18 cellular contexts compared by ENCODE assay signal in genomic region chr12:89163918-89164317, GRCh38.
DNase-seq lines count a peak whose midpoint lies in the region; ATAC-seq, FAIRE-seq and TF ChIP-seq lines count a peak whose summit lies in the region.
"Had no signal": no experiment of that assay in that cellular context is flagged by ENCODE, and none has a peak within 500 bp of the region (broad histone marks: within the 10 kb centered on the region; RNA-seq: fewer than 3 reads in every experiment).

No MANE protein-coding gene starts in this region.

- no peaks in the 10 kb centered on the region for H3K79me2 ChIP-seq in keratinocyte (ENCODE audit: control insufficient read depth, insufficient read depth, low read length)

- H3K9ac ChIP-seq in keratinocyte (ENCODE audit: control insufficient read depth, extremely low read depth, insufficient read depth, low read length): no peak overlapping the region
- H3K9ac ChIP-seq: neural progenitor cell had no signal

- no peak overlapping the region for H2AFZ ChIP-seq in keratinocyte (ENCODE audit: control insufficient read depth, low read length)
- H2AFZ ChIP-seq: neural progenitor cell had no signal

- H4K20me1 ChIP-seq in keratinocyte (ENCODE audit: control insufficient read depth, extremely low read depth, insufficient read depth, low read length): no peaks in the 10 kb centered on the region

- no peaks in the 10 kb centered on the region for H3K36me3 ChIP-seq in RWPE2 (ENCODE audit: low read depth)
- no peaks in the 10 kb centered on the region for H3K36me3 ChIP-seq in keratinocyte (ENCODE audit: control insufficient read depth in 2 of 2, extremely low read depth in 1 of 2, insufficient read depth in 2 of 2, low read length in 2 of 2)
- H3K36me3 ChIP-seq in transverse colon: no peaks in the 10 kb centered on the region
- H3K36me3 ChIP-seq: gastrocnemius medialis, neural progenitor cell, right atrium auricular region, SJCRH30, thoracic aorta had no signal

- no peaks in the 10 kb centered on the region for H3K9me1 ChIP-seq in keratinocyte (ENCODE audit: control insufficient read depth, extremely low read depth, insufficient read depth, low read length)

- TF ChIP-seq CTCF in RWPE2 (IDR thresholded peaks at IDR 0.05; ENCODE audit: poor library complexity, severe bottlenecking): no peak
- no peak for TF ChIP-seq CTCF in keratinocyte (optimal IDR thresholded peaks at IDR 0.05 in 1 of 3, IDR thresholded peaks at IDR 0.05 in 1 of 3, conservative IDR thresholded peaks at IDR 0.05 in 1 of 3; ENCODE audit: extremely low read depth in 1 of 3, insufficient read depth in 2 of 3, low read length in 3 of 3)
- no peak for TF ChIP-seq CTCF in transverse colon (IDR thresholded peaks at IDR 0.05)

- H3K4me3 Mint-ChIP-seq in activated naive CD4-positive, alpha-beta T cell treated with anti-CD3 and anti-CD28 coated beads, Interleukin-2, amount 50 U/mL, for 24 hours: no peak overlapping the region
- no peak overlapping the region for H3K4me3 Mint-ChIP-seq in activated naive CD4-positive, alpha-beta T cell treated with anti-CD3 and anti-CD28 coated beads, Interleukin-2, amount 10 ng/mL, durations not matched to agents 7 days and 5 days
- no peak overlapping the region for H3K4me3 Mint-ChIP-seq in T-helper 17 cell
- H3K4me3 Mint-ChIP-seq: neural progenitor cell had no signal

- no peaks in the 10 kb centered on the region for H3K9me3 Mint-ChIP-seq in activated naive CD4-positive, alpha-beta T cell treated with anti-CD3 and anti-CD28 coated beads, Interleukin-2, amount 50 U/mL, for 24 hours
- no peaks in the 10 kb centered on the region for H3K9me3 Mint-ChIP-seq in activated naive CD4-positive, alpha-beta T cell treated with anti-CD3 and anti-CD28 coated beads, Interleukin-2, amount 10 ng/mL, durations not matched to agents 7 days and 5 days

- peaks cover 47% of the 10 kb centered on the region for H3K4me1 ChIP-seq in RWPE2 (ENCODE audit: insufficient read depth, poor library complexity, severe bottlenecking)
- peaks cover 43% of the 10 kb centered on the region for H3K4me1 ChIP-seq in keratinocyte (ENCODE audit: control insufficient read depth, extremely low read depth, insufficient read depth, low read length)
- H3K4me1 ChIP-seq in transverse colon: peaks cover 0 to 41% (median 13%) of the 10 kb centered on the region in 4 donors
- H3K4me1 ChIP-seq: neural progenitor cell had no signal

- H3K4me1 Mint-ChIP-seq in activated naive CD4-positive, alpha-beta T cell treated with anti-CD3 and anti-CD28 coated beads, Interleukin-2, amount 50 U/mL, for 24 hours: peaks cover 35% of the 10 kb centered on the region
- peaks cover 20% of the 10 kb centered on the region for H3K4me1 Mint-ChIP-seq in activated naive CD4-positive, alpha-beta T cell treated with anti-CD3 and anti-CD28 coated beads, Interleukin-2, amount 10 ng/mL, durations not matched to agents 7 days and 5 days
- peaks cover 8% of the 10 kb centered on the region for H3K4me1 Mint-ChIP-seq in T-helper 17 cell

- H3K36me3 Mint-ChIP-seq in activated naive CD4-positive, alpha-beta T cell treated with anti-CD3 and anti-CD28 coated beads, Interleukin-2, amount 50 U/mL, for 24 hours: no peaks in the 10 kb centered on the region
- H3K36me3 Mint-ChIP-seq in activated naive CD4-positive, alpha-beta T cell treated with anti-CD3 and anti-CD28 coated beads, Interleukin-2, amount 10 ng/mL, durations not matched to agents 7 days and 5 days: peaks cover 3% of the 10 kb centered on the region
- peaks cover 3% of the 10 kb centered on the region for H3K36me3 Mint-ChIP-seq in T-helper 17 cell (ENCODE audit: low read depth)
- H3K36me3 Mint-ChIP-seq: neural progenitor cell had no signal

- TF ChIP-seq POLR2A in transverse colon (IDR thresholded peaks at IDR 0.05): no peak

- H3K4me3 ChIP-seq in RWPE2 (ENCODE audit: severe bottlenecking) (no peak overlapping the region), keratinocyte (ENCODE audit: control insufficient read depth in 2 of 3, extremely low read depth in 1 of 3, insufficient read depth in 2 of 3, low read depth in 1 of 3, low read length in 3 of 3) (no peak overlapping the region), transverse colon (no peak overlapping the region)
- H3K4me3 ChIP-seq: gastrocnemius medialis, neural progenitor cell, right atrium auricular region, SJCRH30, thoracic aorta had no signal

- no peaks in the 10 kb centered on the region for H3K27me3 Mint-ChIP-seq in activated naive CD4-positive, alpha-beta T cell treated with anti-CD3 and anti-CD28 coated beads, Interleukin-2, amount 50 U/mL, for 24 hours
- no peaks in the 10 kb centered on the region for H3K27me3 Mint-ChIP-seq in activated naive CD4-positive, alpha-beta T cell treated with anti-CD3 and anti-CD28 coated beads, Interleukin-2, amount 10 ng/mL, durations not matched to agents 7 days and 5 days
- no peaks in the 10 kb centered on the region for H3K27me3 Mint-ChIP-seq in T-helper 17 cell

- H3K27ac Mint-ChIP-seq in activated naive CD4-positive, alpha-beta T cell treated with anti-CD3 and anti-CD28 coated beads, Interleukin-2, amount 50 U/mL, for 24 hours: peak overlapping the region; percentile 44
- no peak overlapping the region for H3K27ac Mint-ChIP-seq in activated naive CD4-positive, alpha-beta T cell treated with anti-CD3 and anti-CD28 coated beads, Interleukin-2, amount 10 ng/mL, durations not matched to agents 7 days and 5 days
- no peak overlapping the region for H3K27ac Mint-ChIP-seq in T-helper 17 cell
- H3K27ac Mint-ChIP-seq: neural progenitor cell had no signal

- no peak for ATAC-seq in RWPE2 (ENCODE audit: low read depth)
- no peak for ATAC-seq in HG02588 (IDR thresholded peaks at IDR 0.05; ENCODE audit: unreplicated experiment)
- no peak for ATAC-seq in T-helper 17 cell
- ATAC-seq: gastrocnemius medialis had no signal

- CTCF ChIA-PET in activated naive CD4-positive, alpha-beta T cell treated with anti-CD3 and anti-CD28 coated beads, Interleukin-2, amount 10 ng/mL, durations not matched to agents 7 days and 5 days (lab: Charles Lee): interaction anchor here (0.9 to 2.9 kb wide), 2 partner anchors 80 to 151 kb away, joined by 4 to 10 read pairs; no protein-coding TSS in a partner anchor

- no peak for DNase-seq in activated naive CD4-positive, alpha-beta T cell treated with anti-CD3 and anti-CD28 coated beads, Interleukin-2, amount 10 ng/mL, durations not matched to agents 7 days and 5 days
- DNase-seq in RWPE2 (ENCODE audit: low spot score) (no peak), keratinocyte (ENCODE audit: low read depth, low spot score) (no peak), transverse colon (no peak), NCI-H2227 (lab: John Stamatoyannopoulos, UW; ENCODE audit: unreplicated experiment) (no peak), T-helper 17 cell (no peak)
- DNase-seq: activated CD4-positive, alpha-beta T cell treated with anti-CD3 and anti-CD28 coated beads for 48 hours; activated T-cell treated with anti-CD3 and anti-CD28 coated beads, Interleukin-2, amount 50 U/mL, for 1 hour; central memory CD4-positive, alpha-beta T cell; gastrocnemius medialis; H7; stimulated activated CD4-positive, alpha-beta T cell treated with anti-CD3 and anti-CD28 coated beads, Interleukin-2, amount 100 ng/mL, for 24 hours had no signal

- H3K27me3 ChIP-seq in RWPE2 (ENCODE audit: insufficient read depth, poor library complexity, severe bottlenecking) (no peaks in the 10 kb centered on the region), keratinocyte (ENCODE audit: control insufficient read depth, extremely low read depth, insufficient read depth, low read length) (no peaks in the 10 kb centered on the region), transverse colon (no peaks in the 10 kb centered on the region)
- H3K27me3 ChIP-seq: gastrocnemius medialis, neural progenitor cell, right atrium auricular region, SJCRH30 had no signal

- no peak for FAIRE-seq in keratinocyte (lab: Jason Lieb, UNC)

- dilution Hi-C loops in keratinocyte (cut with MboI; ENCODE audit: extremely low pct_ligation_motif_present, low sequenced_read_pairs): no loop called here

- in situ Hi-C loops in transverse colon (cut with MboI; ENCODE audit: low pct_ligation_motif_present in 1 of 4, low pct_unique_long_range_greater_than_20kb in 1 of 4, low sequenced_read_pairs in 3 of 4): no loop called here

- no peak overlapping the region for H3K4me2 ChIP-seq in keratinocyte (ENCODE audit: control insufficient read depth, extremely low read depth, insufficient read depth, low read depth, low read length)
- H3K4me2 ChIP-seq: neural progenitor cell had no signal

- intact Hi-C loops in transverse colon (cut with DNase I; ENCODE audit: low total_unique reads): no loop called here

- no peaks in the 10 kb centered on the region for H3K9me3 ChIP-seq in RWPE2 (ENCODE audit: severe bottlenecking)
- no peaks in the 10 kb centered on the region for H3K9me3 ChIP-seq in keratinocyte (ENCODE audit: control insufficient read depth, low read depth, low read length)
- no peaks in the 10 kb centered on the region for H3K9me3 ChIP-seq in transverse colon
- no peaks in the 10 kb centered on the region for H3K9me3 ChIP-seq in T-helper 17 cell (ENCODE audit: control insufficient read depth, low read length, poor library complexity, severe bottlenecking)
- H3K9me3 ChIP-seq: gastrocnemius medialis, right atrium auricular region, SJCRH30, thoracic aorta had no signal

- WGBS in transverse colon (ENCODE audit: low coverage in 1 of 2), 2 donors: 50 to 78% methylated on average over 1 of the region's 1 CpG

- H3K27ac ChIP-seq in RWPE2 (ENCODE audit: poor library complexity, severe bottlenecking): peak overlapping the region; percentile 94
- peak overlapping the region; percentile 69 for H3K27ac ChIP-seq in keratinocyte (ENCODE audit: control insufficient read depth, insufficient read depth, low read length)
- peak overlapping the region; percentile 53 to 80 (median 78) for H3K27ac ChIP-seq in transverse colon
- H3K27ac ChIP-seq: neural progenitor cell, SJCRH30 had no signal

- no peak for TF ChIP-seq EP300 in transverse colon (IDR thresholded peaks at IDR 0.05; ENCODE audit: low read depth)
